In the genomic region with DNA sequence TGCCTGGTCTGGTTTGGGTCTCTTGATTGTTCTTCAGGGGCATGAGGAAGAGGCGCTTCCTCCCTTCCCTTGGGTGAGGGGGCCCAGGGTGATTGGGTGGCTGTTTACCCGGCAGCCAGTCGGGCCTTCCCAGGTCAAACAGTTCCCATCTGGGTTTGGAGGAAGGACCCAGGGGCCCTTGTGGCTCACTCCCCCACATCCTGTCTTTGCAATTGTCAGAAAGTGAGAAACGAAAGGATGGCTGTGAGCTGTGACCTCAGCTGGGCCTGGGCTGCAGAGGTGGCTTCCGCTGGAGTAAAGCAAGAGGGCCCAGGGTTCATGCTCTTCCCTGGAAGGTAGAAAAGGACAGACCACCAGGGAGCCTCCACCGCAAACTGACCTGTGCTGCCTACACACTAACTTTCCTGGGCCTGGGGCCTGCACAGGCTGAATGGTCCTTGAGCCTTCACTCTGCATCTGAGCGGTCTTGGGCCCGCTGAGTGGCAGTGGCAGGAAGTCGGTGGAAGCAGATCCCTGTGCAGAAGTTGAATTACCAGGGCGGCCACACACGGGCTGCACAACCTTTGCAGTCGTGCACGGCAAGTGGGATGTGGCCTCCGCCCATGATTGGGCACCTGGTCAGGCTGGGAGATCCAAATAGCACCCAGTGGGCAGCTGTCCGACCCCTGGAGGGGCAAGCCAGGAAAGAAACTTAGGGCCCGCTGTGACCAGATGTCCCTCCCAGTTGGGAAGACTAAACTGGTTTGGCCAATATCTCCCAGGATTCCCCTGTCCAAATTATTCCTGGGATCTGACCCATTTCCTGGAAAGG, we compare ENCODE assay signal across 8 cellular contexts. TPM values are rescaled to one million over a fixed set of nuclear protein-coding genes. Genes with fewer than 3 reads are reported as not detected.
DNase-seq lines count a peak whose midpoint lies in the region; ATAC-seq and TF ChIP-seq lines count a peak whose summit lies in the region.

No MANE protein-coding gene starts in this region.

- H3K27me3 Mint-ChIP-seq in CD14-positive monocyte (ENCODE audit: low read depth in 3 of 3), result peaks cover 0 to 4% (median 0%) of the 10 kb centered on the region in 3 donors

- no peaks in the 10 kb centered on the region for H3K27me3 ChIP-seq in KMS-11 (ENCODE audit: insufficient read depth, low read depth)
- no peaks in the 10 kb centered on the region for H3K27me3 ChIP-seq in lung (ENCODE audit: control insufficient read depth, insufficient read depth)
- H3K27me3 ChIP-seq in ascending aorta, result no peaks in the 10 kb centered on the region

- peaks cover 74% of the 10 kb centered on the region for H3K4me1 Mint-ChIP-seq in CD14-positive monocyte

- H3K4me3 ChIP-seq in KMS-11 (IDR thresholded peaks at IDR 0.05; ENCODE audit: insufficient read depth, low read depth, low read length) (no peak overlapping the region), lung (no peak overlapping the region), ascending aorta (no peak overlapping the region)

- H3K79me2 ChIP-seq in KMS-11 (ENCODE audit: insufficient read depth, low read depth), result peaks cover 18% of the 10 kb centered on the region; the same call in 1 of the 2 replicates

- H3K27ac ChIP-seq in KMS-11 (peak overlapping the region; percentile 35; the same call in 1 of the 2 replicates), lung (ENCODE audit: low read depth in 1 of 2, low read length in 1 of 2) (peak overlapping the region; percentile 3 to 30), ascending aorta (no peak overlapping the region)

- H3K27ac Mint-ChIP-seq in CD14-positive monocyte, result peak overlapping the region; percentile 84 to 94 (median 87)

- H3K4me3 Mint-ChIP-seq in CD14-positive monocyte, result peak overlapping the region; percentile 62 to 79

- 34 to 53% methylated on average over 16 of the region's 16 CpGs for WGBS in lung, 2 donors

- TF ChIP-seq CTCF in CD14-positive monocyte (IDR thresholded peaks at IDR 0.05) (no peak), KMS-11 (conservative IDR thresholded peaks at IDR 0.05; ENCODE audit: low read depth, low read length) (no peak), lung (IDR thresholded peaks at IDR 0.05; ENCODE audit: control extremely low read depth, extremely low read depth) (no peak), ascending aorta (IDR thresholded peaks at IDR 0.05) (no peak)

- H3K4me1 ChIP-seq in KMS-11 (ENCODE audit: low read depth, poor library complexity, severe bottlenecking), result peaks cover 72% of the 10 kb centered on the region
- no peaks in the 10 kb centered on the region for H3K4me1 ChIP-seq in lung (ENCODE audit: control insufficient read depth in 2 of 2, insufficient read depth in 2 of 2, low read length in 2 of 2)
- H3K4me1 ChIP-seq in ascending aorta, result no peaks in the 10 kb centered on the region

- H2AFZ ChIP-seq in KMS-11 (ENCODE audit: low read depth), result no peak overlapping the region

- H3K36me3 ChIP-seq in KMS-11 (ENCODE audit: insufficient read depth), result peaks cover 14% of the 10 kb centered on the region; the same call in 1 of the 2 replicates
- H3K36me3 ChIP-seq in lung (ENCODE audit: control insufficient read depth in 2 of 2, insufficient read depth in 2 of 2, low read length in 2 of 2), result peaks cover 18 to 33% of the 10 kb centered on the region in 2 donors
- peaks cover 51% of the 10 kb centered on the region in 2 donors for H3K36me3 ChIP-seq in ascending aorta

- ATAC-seq in GM19395 (IDR thresholded peaks at IDR 0.05; ENCODE audit: unreplicated experiment) (peak; percentile 54), lung (ENCODE audit: insufficient read depth, low FRiP score) (no peak)

- H3K9me3 ChIP-seq in lung (ENCODE audit: control insufficient read depth in 2 of 2, insufficient read depth in 1 of 2, low read length in 1 of 2), result no peaks in the 10 kb centered on the region
- no peaks in the 10 kb centered on the region for H3K9me3 ChIP-seq in ascending aorta

- no peak overlapping the region for H3K9ac ChIP-seq in KMS-11

- H3K4me2 ChIP-seq in KMS-11, result peak overlapping the region; percentile 42; the same call in 1 of the 2 replicates

- intact Hi-C loops in CD14-positive monocyte (cut with micrococcal nuclease) (loop anchor here in 1 of 2 donors (5.0 kb wide), 1 partner anchor 81 kb away; no protein-coding TSS in a partner anchor), ascending aorta (cut with DNase I) (no loop called here)

- H4K20me1 ChIP-seq in KMS-11 (ENCODE audit: insufficient read depth), result peaks cover 20% of the 10 kb centered on the region

- peaks cover 0 to 4% (median 0%) of the 10 kb centered on the region in 7 donors for H3K9me3 Mint-ChIP-seq in CD14-positive monocyte

- H3K36me3 Mint-ChIP-seq in CD14-positive monocyte, result peaks cover 29 to 46% of the 10 kb centered on the region in 2 donors

- no peak for DNase-seq in CD14-positive monocyte (ENCODE audit: low spot score)
- DNase-seq in activated CD8-positive, alpha-beta memory T cell treated with anti-CD3 and anti-CD28 coated beads, Interleukin-2, amount 50 U/mL, for 4 hours, result peak; percentile 47
- no peak for DNase-seq in lung (ENCODE audit: low spot score)
- no peak for DNase-seq in T1000 (lab: John Stamatoyannopoulos, UW)
- DNase-seq in ascending aorta (ENCODE audit: low spot score in 2 of 2), result no peak
- no peak for DNase-seq in NCI-H526 treated with DMSO at 0.1 percent for 48 hours (lab: John Stamatoyannopoulos, UW)

RNA-seq across cellular contexts. Expression of a gene that starts 5.3 kb away (rescaled TPM):
- polyA plus RNA-seq in CD14-positive monocyte (1 to 10 TPM; 2.1 to 2.7 TPM), lung (1 to 10 TPM; 1.4 to 9.2 TPM)
- total RNA-seq in lung (10 to 100 TPM in 1 of 2 donors, 1 to 10 TPM in 1; 2.6 to 14.8 TPM), ascending aorta (not detected)

RNA-seq across cellular contexts. Expression of a gene that starts 11.2 kb away (rescaled TPM):
- polyA plus RNA-seq in CD14-positive monocyte (10 to 100 TPM; 82.8 to 95.5 TPM), lung (100 to 1,000 TPM; 138 to 215 TPM)
- total RNA-seq in lung (100 to 1,000 TPM in 1 of 2 donors, 10 to 100 TPM in 1; 55.4 to 231 TPM), ascending aorta (178 TPM)

RNA-seq across cellular contexts. Expression of a gene that starts 11.7 kb away (rescaled TPM):
- polyA plus RNA-seq in CD14-positive monocyte (1,000 to 10,000 TPM; 1,234 to 1,424 TPM), lung (1,000 to 10,000 TPM; 1,953 to 4,419 TPM)
- total RNA-seq in lung (1,000 to 10,000 TPM; 1,039 to 1,726 TPM), ascending aorta (956 TPM)

RNA-seq across cellular contexts. Expression of a gene that starts 26.9 kb away (rescaled TPM):
- polyA plus RNA-seq in CD14-positive monocyte (not detected), lung (under 1 TPM in 1 of 2 donors, not detected in 1; 0.03 TPM)
- total RNA-seq in lung (not detected), ascending aorta (not detected)

RNA-seq across cellular contexts. Expression of a gene that starts 27.3 kb away (rescaled TPM):
- not detected for polyA plus RNA-seq in CD14-positive monocyte
- not detected for total RNA-seq in lung
- polyA plus RNA-seq in lung, result not detected
- total RNA-seq in ascending aorta, result not detected

Comparison
In these comparisons a context has a peak if more than half of its experiments do, and no peak if none do; other contexts are left out.
1. H3K27ac ChIP-seq: peak in KMS-11 (single experiment) and lung (2 of 2); none in ascending aorta (0 of 2).